Comparison of ENCODE assay signal across 11 cellular contexts in genomic region chrX:3262906-3263305, GRCh38.
A peak's percentile ranks its signal among the peaks of the same experiment; 100 is the strongest.
DNase-seq lines count a peak whose midpoint lies in the region; ATAC-seq, FAIRE-seq and TF ChIP-seq lines count a peak whose summit lies in the region.
"Had no signal": no experiment of that assay in that cellular context is flagged by ENCODE, and none has a peak within 500 bp of the region (broad histone marks: within the 10 kb centered on the region; RNA-seq: fewer than 3 reads in every experiment).

No MANE protein-coding gene starts in this region.

- TF ChIP-seq POLR2A in HepG2 (IDR thresholded peaks at IDR 0.05; ENCODE audit: insufficient read depth in 1 of 2, low read depth in 2 of 2, low read length in 2 of 2) = no peak
- no peak for TF ChIP-seq POLR2A in spleen (IDR thresholded peaks at IDR 0.05)

- intact Hi-C loops in HepG2 (cut with micrococcal nuclease; ENCODE audit: unreplicated experiment) = no loop called here
- intact Hi-C loops in spleen (cut with DNase I; ENCODE audit: low total_unique reads) = no loop called here

- H3K9ac ChIP-seq in HepG2 (ENCODE audit: insufficient read depth, low read depth, low read length) = no peak overlapping the region
- H3K9ac ChIP-seq: BLaER1 had no signal

- no TSS peak for BruUV-seq in HepG2 (replicated peaks; lab: Mats Ljungman, UMichigan)

- TF ChIP-seq EP300 in HepG2 (IDR thresholded peaks at IDR 0.05; ENCODE audit: low read depth in 2 of 2, low read length in 2 of 2) (no peak), HepG2 (CRISPR knock-in tag; IDR thresholded peaks at IDR 0.05; ENCODE audit: borderline replicate concordance) (no peak)

- TF ChIP-seq CTCF in brain microvascular endothelial cell (IDR thresholded peaks at IDR 0.05; ENCODE audit: low read depth, low read length, missing control alignments) = no peak
- TF ChIP-seq CTCF in HepG2 (CRISPR knock-in tag; IDR thresholded peaks at IDR 0.05) = no peak
- TF ChIP-seq CTCF in spleen (IDR thresholded peaks at IDR 0.05 in 8 of 11, conservative IDR thresholded peaks at IDR 0.05 in 3 of 11) = no peak

- H3K4me3 ChIP-seq in ACC112 (ENCODE audit: low read depth, low read length) = peak overlapping the region; percentile 37; the same call in 1 of the 2 replicates
- H3K4me3 ChIP-seq in brain microvascular endothelial cell (ENCODE audit: low read depth, low read length) = no peak overlapping the region
- no peak overlapping the region for H3K4me3 ChIP-seq in HepG2 (replicated peaks in 1 of 3; ENCODE audit: insufficient read depth in 1 of 3, low read depth in 2 of 3, low read length in 3 of 3)
- no peak overlapping the region for H3K4me3 ChIP-seq in spleen
- H3K4me3 ChIP-seq: BLaER1 had no signal

- WGBS in HepG2 (ENCODE audit: low lambda C conversion rate) = no CpG with 5 or more reads among the region's 1 CpG
- WGBS in spleen, 5 donors = 64 to 88% (median 75%) methylated on average over 1 of the region's 1 CpG

- TF ChIP-seq RAD21 in HepG2 (CRISPR knock-in tag; IDR thresholded peaks at IDR 0.05) = no peak

- H3K9me3 ChIP-seq in HepG2 (ENCODE audit: low read length) = no peaks in the 10 kb centered on the region
- H3K9me3 ChIP-seq in spleen = peaks cover 0 to 26% (median 4%) of the 10 kb centered on the region in 8 donors

- POLR2A ChIA-PET in HepG2 (lab: Yijun Ruan, JAX) = no interaction called here

- DNase-seq in M059J (ENCODE audit: low read depth) = peak; percentile 92
- DNase-seq in brain microvascular endothelial cell = peak; percentile 91
- DNase-seq in HepG2 (ENCODE audit: low spot score) = peak; percentile 6
- DNase-seq in spleen = no peak
- DNase-seq: activated CD4-positive, alpha-beta memory T cell treated with anti-CD3 and anti-CD28 coated beads, Interleukin-2, amount 10 ng/mL, durations not matched to agents 7 days and 5 days; NCI-H1105 treated with DMSO at 0.1 percent for 48 hours had no signal

- CTCF ChIA-PET in HepG2 (lab: Yijun Ruan, JAX; ENCODE audit: low intra/inter-chr PET ratio, low total read pairs) = no interaction called here

- no peaks in the 10 kb centered on the region for H3K79me2 ChIP-seq in ACC112 (ENCODE audit: control insufficient read depth, insufficient read depth, low read length, unreplicated experiment)
- no peaks in the 10 kb centered on the region for H3K79me2 ChIP-seq in HepG2 (ENCODE audit: insufficient read depth, low read length)

- in situ Hi-C loops in brain microvascular endothelial cell (cut with HindIII; ENCODE audit: low pct_ligation_motif_present, low sequenced_read_pairs) = no loop called here
- in situ Hi-C loops in HepG2 (cut with HindIII; ENCODE audit: extremely low pct_ligation_motif_present, low pct_unique_long_range_greater_than_20kb) = no loop called here

- H2AFZ ChIP-seq in ACC112 (ENCODE audit: low read length, unreplicated experiment) (no peak overlapping the region), HepG2 (ENCODE audit: low read length) (no peak overlapping the region)

- no peak for FAIRE-seq in HepG2 (lab: Jason Lieb, UNC)

- H3K4me2 ChIP-seq in HepG2 (ENCODE audit: low read depth, low read length) = no peak overlapping the region
- H3K4me2 ChIP-seq: BLaER1 had no signal

- H3K36me3 ChIP-seq in ACC112 (ENCODE audit: insufficient read depth, low read length) (no peaks in the 10 kb centered on the region), brain microvascular endothelial cell (replicated peaks) (no peaks in the 10 kb centered on the region), HepG2 (replicated peaks in 1 of 2; ENCODE audit: control insufficient read depth in 1 of 2, insufficient read depth in 2 of 2, low read length in 2 of 2) (no peaks in the 10 kb centered on the region), spleen (no peaks in the 10 kb centered on the region)
- H3K36me3 ChIP-seq: BLaER1 had no signal

- ATAC-seq in HepG2 (peak; percentile 59; the same call in 2 of the 3 replicates), HG02759 (IDR thresholded peaks at IDR 0.05; ENCODE audit: unreplicated experiment) (no peak), GM18520 (IDR thresholded peaks at IDR 0.05; ENCODE audit: unreplicated experiment) (no peak), GM19328 (IDR thresholded peaks at IDR 0.05; ENCODE audit: unreplicated experiment) (no peak)

- no peaks in the 10 kb centered on the region for H3K27me3 ChIP-seq in ACC112 (ENCODE audit: insufficient read depth, low read length)
- H3K27me3 ChIP-seq in brain microvascular endothelial cell (replicated peaks) = no peaks in the 10 kb centered on the region
- no peaks in the 10 kb centered on the region; a peak in 1 of 5 replicates for H3K27me3 ChIP-seq in HepG2 (ENCODE audit: control insufficient read depth in 1 of 2, insufficient read depth in 2 of 2, low read length in 2 of 2)
- no peaks in the 10 kb centered on the region for H3K27me3 ChIP-seq in spleen (replicated peaks in 1 of 7)
- H3K27me3 ChIP-seq: BLaER1 had no signal

- H4K20me1 ChIP-seq in HepG2 (ENCODE audit: insufficient read depth, low read length) = no peaks in the 10 kb centered on the region
- H4K20me1 ChIP-seq: BLaER1 had no signal

- H3K27ac ChIP-seq in ACC112 (ENCODE audit: low read depth, low read length) (peak overlapping the region; percentile 81), brain microvascular endothelial cell (peak overlapping the region; percentile 85), HepG2 (ENCODE audit: extremely low read length, insufficient read depth, low read length) (no peak overlapping the region), spleen (no peak overlapping the region)
- H3K27ac ChIP-seq: BLaER1 had no signal

- H3K4me1 ChIP-seq in ACC112 (ENCODE audit: control insufficient read depth, insufficient read depth, low read length, unreplicated experiment) (peaks cover 15% of the 10 kb centered on the region), HepG2 (ENCODE audit: insufficient read depth, low read length) (no peaks in the 10 kb centered on the region), spleen (no peaks in the 10 kb centered on the region)
- H3K4me1 ChIP-seq: BLaER1 had no signal

TF ChIP-seq in HepG2, 621 proteins besides CTCF, POLR2A, EP300 and RAD21:
- TF ChIP-seq ZNF234 (CRISPR knock-in tag; conservative IDR thresholded peaks at IDR 0.05) (no peak), FOSL2 (CRISPR knock-in tag; IDR thresholded peaks at IDR 0.05) (peak; percentile 58)

Comparison
In these comparisons a context has a peak if more than half of its experiments do, and no peak if none do; other contexts are left out.
1. H3K27ac ChIP-seq: peak in ACC112 (single experiment) and brain microvascular endothelial cell (single experiment); none in HepG2 (single experiment) and spleen (0 of 8).